ENCODE assay signal across 17 cellular contexts in genomic region chr3:24645047-24645446, GRCh38.
A peak's percentile ranks its signal among the peaks of the same experiment; 100 is the strongest.
DNase-seq lines count a peak whose midpoint lies in the region; ATAC-seq, FAIRE-seq and TF ChIP-seq lines count a peak whose summit lies in the region.
"Had no signal": no experiment of that assay in that cellular context is flagged by ENCODE, and none has a peak within 500 bp of the region (broad histone marks: within the 10 kb centered on the region; RNA-seq: fewer than 3 reads in every experiment).

No MANE protein-coding gene starts in this region.

- in situ Hi-C loops in IMR-90 (cut with MboI; ENCODE audit: low sequenced_read_pairs) = no loop called here

- H3K27me3 ChIP-seq in IMR-90 (ENCODE audit: control insufficient read depth, insufficient read depth, low read length) = no peaks in the 10 kb centered on the region
- H3K27me3 ChIP-seq: BLaER1 treated with 17β-estradiol and CSF1 and Interleukin-3, amounts not matched to agents 10 nM and 100 nM had no signal

- H3K18ac ChIP-seq in IMR-90 (ENCODE audit: low read depth, low read length) = no peak overlapping the region

- H3K9me3 ChIP-seq in IMR-90 (ENCODE audit: control insufficient read depth, insufficient read depth, low read length) (no peaks in the 10 kb centered on the region), kidney (ENCODE audit: control insufficient read depth in 1 of 2, low read length in 2 of 2) (no peaks in the 10 kb centered on the region)

- H2AK9ac ChIP-seq in IMR-90 (replicated peaks; ENCODE audit: low read depth, low read length, poor library complexity) = no peak overlapping the region

- dilution Hi-C loops in IMR-90 (cut with HindIII; ENCODE audit: low sequenced_read_pairs, unreplicated experiment) = no loop called here

- no peak overlapping the region for H3K27ac ChIP-seq in IMR-90 (ENCODE audit: insufficient read depth, low read length)
- H3K27ac ChIP-seq in cingulate gyrus (ENCODE audit: low read depth, low read length) = peak overlapping the region; percentile 5
- no peak overlapping the region for H3K27ac ChIP-seq in kidney (ENCODE audit: low read depth in 2 of 2, low read length in 2 of 2)
- H3K27ac ChIP-seq: BLaER1 treated with 17β-estradiol and CSF1 and Interleukin-3, amounts not matched to agents 10 nM and 100 nM had no signal

- H2BK15ac ChIP-seq in IMR-90 (ENCODE audit: low read depth, low read length) = no peak overlapping the region

- no peak overlapping the region for H3K4ac ChIP-seq in IMR-90 (ENCODE audit: low read depth, low read length)

- peak overlapping the region; percentile 43 for H2AFZ ChIP-seq in IMR-90 (replicated peaks; ENCODE audit: low read length, poor library complexity)

- no peak overlapping the region for H2BK5ac ChIP-seq in IMR-90 (ENCODE audit: low read depth, low read length, poor library complexity, severe bottlenecking)

- H3K23ac ChIP-seq in IMR-90 (ENCODE audit: low read depth, low read length) = no peak overlapping the region

- no CpG with 5 or more reads among the region's 11 CpGs for WGBS in IMR-90 (ENCODE audit: extremely low coverage in 2 of 2, insufficient read length in 1 of 2), 2 experiments

- H3K4me3 ChIP-seq in IMR-90 (ENCODE audit: insufficient read depth, low read depth, low read length) = no peak overlapping the region
- no peak overlapping the region for H3K4me3 ChIP-seq in kidney (ENCODE audit: low read length in 2 of 2)
- H3K4me3 ChIP-seq: BLaER1 treated with 17β-estradiol and CSF1 and Interleukin-3, amounts not matched to agents 10 nM and 100 nM; GM12878 had no signal

- no peak overlapping the region for H2BK20ac ChIP-seq in IMR-90 (ENCODE audit: low read depth, low read length)

- no peaks in the 10 kb centered on the region for H3K9me1 ChIP-seq in IMR-90 (ENCODE audit: insufficient read depth, low read length)

- no peak for TF ChIP-seq POLR2A in IMR-90 (IDR thresholded peaks at IDR 0.05; ENCODE audit: low read depth, low read length)

- no peak overlapping the region for H4K5ac ChIP-seq in IMR-90 (ENCODE audit: low read depth, low read length)

- no TSS peak for BruUV-seq in IMR-90 (replicated peaks; lab: Mats Ljungman, UMichigan)

- H2BK120ac ChIP-seq in IMR-90 (ENCODE audit: low read depth, low read length) = no peak overlapping the region

- H3K4me1 ChIP-seq in IMR-90 (ENCODE audit: control insufficient read depth, insufficient read depth, low read length) (no peaks in the 10 kb centered on the region), kidney (ENCODE audit: control insufficient read depth in 1 of 2, insufficient read depth in 1 of 2, low read depth in 1 of 2, low read length in 2 of 2) (peaks cover 0 to 3% of the 10 kb centered on the region in 2 donors)

- ATAC-seq in IMR-90 (ENCODE audit: low read depth) (no peak), HG03139 (IDR thresholded peaks at IDR 0.05; ENCODE audit: unreplicated experiment) (no peak), HG03342 (IDR thresholded peaks at IDR 0.05; ENCODE audit: unreplicated experiment) (no peak), GM21786 (IDR thresholded peaks at IDR 0.05; ENCODE audit: unreplicated experiment) (no peak)
- ATAC-seq: CD8-positive, alpha-beta T cell; GM12878; HepG2 had no signal

- no peak overlapping the region for H3K4me2 ChIP-seq in IMR-90 (ENCODE audit: low read depth, low read length)
- H3K4me2 ChIP-seq: BLaER1 treated with 17β-estradiol and CSF1 and Interleukin-3, amounts not matched to agents 10 nM and 100 nM had no signal

- H3K9ac ChIP-seq in IMR-90 (ENCODE audit: low read depth, low read length) = no peak overlapping the region
- no peak overlapping the region for H3K9ac ChIP-seq in kidney (ENCODE audit: low read length in 2 of 2)
- H3K9ac ChIP-seq: BLaER1 treated with 17β-estradiol and CSF1 and Interleukin-3, amounts not matched to agents 10 nM and 100 nM had no signal

- no peaks in the 10 kb centered on the region for H4K20me1 ChIP-seq in IMR-90 (ENCODE audit: insufficient read depth, low read length)
- H4K20me1 ChIP-seq: BLaER1 treated with 17β-estradiol and CSF1 and Interleukin-3, amounts not matched to agents 10 nM and 100 nM had no signal

- intact Hi-C loops in IMR-90 (cut with micrococcal nuclease) (no loop called here), kidney (cut with DNase I) (no loop called here), posterior vena cava (cut with DNase I) (no loop called here)

- DNase-seq in IMR-90 (no peak), kidney (peak; percentile 61), posterior vena cava (ENCODE audit: low spot score) (peak; percentile 69), NCI-H446 (lab: John Stamatoyannopoulos, UW) (no peak)
- DNase-seq: DMS 273 treated with DMSO at 0.1 percent for 48 hours, DMS53, DND-41, EL, HCEC 1CT had no signal

- POLR2A ChIA-PET in IMR-90 (lab: Charles Lee; ENCODE audit: unreplicated experiment) = no interaction called here

- FAIRE-seq in kidney (lab: Jason Lieb, UNC) = no peak
- FAIRE-seq: GM12878, HepG2 had no signal

- no peak overlapping the region for H4K8ac ChIP-seq in IMR-90 (ENCODE audit: low read depth in 2 of 2, low read length in 2 of 2)

- no peak overlapping the region for H2AK5ac ChIP-seq in IMR-90 (ENCODE audit: low read depth, low read length)

- CTCF ChIA-PET in IMR-90 (lab: Yijun Ruan, JAX) = no interaction called here

- no peaks in the 10 kb centered on the region for H3K36me3 ChIP-seq in IMR-90 (ENCODE audit: control insufficient read depth, insufficient read depth, low read length)
- H3K36me3 ChIP-seq in kidney (ENCODE audit: control insufficient read depth in 1 of 2, insufficient read depth in 2 of 2, low read length in 2 of 2) = no peaks in the 10 kb centered on the region
- H3K36me3 ChIP-seq: BLaER1 treated with 17β-estradiol and CSF1 and Interleukin-3, amounts not matched to agents 10 nM and 100 nM had no signal

- TF ChIP-seq CTCF in IMR-90 (conservative IDR thresholded peaks at IDR 0.05; ENCODE audit: low read depth, low read length) (no peak), kidney (IDR thresholded peaks at IDR 0.05; ENCODE audit: borderline replicate concordance, extremely low read depth, insufficient read depth) (no peak)

- no peak overlapping the region for H3K56ac ChIP-seq in IMR-90 (ENCODE audit: extremely low read depth, insufficient read depth, low read length)

- no peaks in the 10 kb centered on the region for H3K79me1 ChIP-seq in IMR-90 (ENCODE audit: low read depth in 1 of 2, low read length in 2 of 2)

- TF ChIP-seq RAD21 in IMR-90 (IDR thresholded peaks at IDR 0.05; ENCODE audit: low read length) = no peak

- no peak overlapping the region for H4K91ac ChIP-seq in IMR-90 (ENCODE audit: insufficient read depth, low read depth, low read length)

- H3K14ac ChIP-seq in IMR-90 (replicated peaks; ENCODE audit: low read depth, low read length) = no peak overlapping the region

TF ChIP-seq in IMR-90, 13 proteins besides CTCF, POLR2A, EP300 and RAD21:
- TF ChIP-seq BHLHE40 (IDR thresholded peaks at IDR 0.05; ENCODE audit: low read depth, low read length) (no peak), NFE2L2 (IDR thresholded peaks at IDR 0.05; ENCODE audit: low read depth, low read length) (no peak), USF2 (IDR thresholded peaks at IDR 0.05; ENCODE audit: low read depth, low read length) (no peak), RFX5 (IDR thresholded peaks at IDR 0.05; ENCODE audit: low read depth, low read length) (no peak), ELK1 (IDR thresholded peaks at IDR 0.05; ENCODE audit: borderline replicate concordance, low read depth, low read length) (no peak), CEBPB (IDR thresholded peaks at IDR 0.05; ENCODE audit: low read depth, low read length) (no peak), CHD1 (IDR thresholded peaks at IDR 0.05; ENCODE audit: low read depth, low read length) (no peak), SMC3 (IDR thresholded peaks at IDR 0.05; ENCODE audit: low read depth, low read length) (no peak), MAZ (IDR thresholded peaks at IDR 0.05; ENCODE audit: borderline replicate concordance, low read depth, low read length) (no peak), MAFK (IDR thresholded peaks at IDR 0.05; ENCODE audit: low read depth, low read length) (no peak), RCOR1 (IDR thresholded peaks at IDR 0.05; ENCODE audit: insufficient replicate concordance, low read length) (no peak), FOS (IDR thresholded peaks at IDR 0.05; ENCODE audit: low read depth, low read length) (no peak), MXI1 (IDR thresholded peaks at IDR 0.05; ENCODE audit: borderline replicate concordance, low read depth, low read length) (no peak)

Comparison
In these comparisons a context has a peak if more than half of its experiments do, and no peak if none do; other contexts are left out.
1. DNase-seq: peak in kidney (single experiment) and posterior vena cava (single experiment); none in IMR-90 (single experiment) and NCI-H446 (0 of 2).